In the genomic region with DNA sequence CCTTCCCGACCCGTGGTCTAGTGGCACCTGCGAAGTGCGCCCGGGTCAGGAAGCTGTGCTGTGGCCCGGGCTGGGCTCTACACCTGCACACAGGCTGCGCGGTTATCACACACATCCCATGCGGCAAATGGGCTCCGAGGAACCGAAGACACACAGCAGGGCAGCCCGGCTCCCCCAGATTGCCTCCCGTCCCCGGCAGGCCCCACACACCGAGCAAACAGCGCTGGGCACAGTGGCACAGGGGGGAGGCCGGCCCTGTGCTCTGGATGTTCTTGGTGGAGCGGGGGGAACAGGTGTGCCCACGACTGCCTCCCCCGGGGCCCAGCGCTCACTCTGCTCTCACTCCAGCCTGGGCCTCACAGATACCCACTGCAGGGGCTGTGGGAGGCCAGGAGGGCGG, we compare ENCODE assay signal across 1 cellular context.
TF ChIP-seq lines count a peak whose summit lies in the region.

No MANE protein-coding gene starts in this region.

TF ChIP-seq in K562, 482 proteins besides CTCF, POLR2A, EP300 and RAD21:
- TF ChIP-seq POLR2G (IDR thresholded peaks at IDR 0.05; ENCODE audit: low read depth, low read length) (peak; percentile 58; the same call in 1 of the 2 replicates), CREBBP (IDR thresholded peaks at IDR 0.05; ENCODE audit: low read depth, low read length) (no peak), RBM22 (IDR thresholded peaks at IDR 0.05; ENCODE audit: low read depth, low read length, poor library complexity, severe bottlenecking) (peak; percentile 97), KDM2B (CRISPR knock-in tag; IDR thresholded peaks at IDR 0.05) (no peak)
- TF ChIP-seq, protein P1, sequence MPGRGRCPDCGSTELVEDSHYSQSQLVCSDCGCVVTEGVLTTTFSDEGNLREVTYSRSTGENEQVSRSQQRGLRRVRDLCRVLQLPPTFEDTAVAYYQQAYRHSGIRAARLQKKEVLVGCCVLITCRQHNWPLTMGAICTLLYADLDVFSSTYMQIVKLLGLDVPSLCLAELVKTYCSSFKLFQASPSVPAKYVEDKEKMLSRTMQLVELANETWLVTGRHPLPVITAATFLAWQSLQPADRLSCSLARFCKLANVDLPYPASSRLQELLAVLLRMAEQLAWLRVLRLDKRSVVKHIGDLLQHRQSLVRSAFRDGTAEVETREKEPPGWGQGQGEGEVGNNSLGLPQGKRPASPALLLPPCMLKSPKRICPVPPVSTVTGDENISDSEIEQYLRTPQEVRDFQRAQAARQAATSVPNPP (IDR thresholded peaks at IDR 0.05; ENCODE audit: borderline replicate concordance, insufficient read depth, insufficient read length): no peak
